In genomic region chr11:96390403-96390830, GRCh38 we compare ENCODE assay signal across 8 cellular contexts. TPM values are rescaled to one million over a fixed set of nuclear protein-coding genes. Genes with fewer than 3 reads are reported as not detected.
DNase-seq lines count a peak whose midpoint lies in the region; ATAC-seq and TF ChIP-seq lines count a peak whose summit lies in the region.

No MANE protein-coding gene starts in this region.

- no peak for DNase-seq in CD8-positive, alpha-beta memory T cell
- DNase-seq in colonic mucosa: no peak
- no peak for DNase-seq in mesendoderm
- no peak for DNase-seq in NCI-H69 (lab: John Stamatoyannopoulos, UW)
- DNase-seq in NCI-H1436 treated with DMSO at 0.1 percent for 48 hours (lab: John Stamatoyannopoulos, UW): no peak
- no peak for DNase-seq in NCI-H82 treated with DMSO at 0.1 percent for 48 hours (lab: John Stamatoyannopoulos, UW; ENCODE audit: unreplicated experiment)

- ATAC-seq in HG03039 (IDR thresholded peaks at IDR 0.05; ENCODE audit: unreplicated experiment): no peak

- H3K4me1 Mint-ChIP-seq in CD8-positive, alpha-beta memory T cell: peaks cover 35 to 63% (median 57%) of the 10 kb centered on the region in 3 donors

- peaks cover 0 to 2% (median 0%) of the 10 kb centered on the region in 5 donors for H3K9me3 Mint-ChIP-seq in CD8-positive, alpha-beta memory T cell

- peak overlapping the region; percentile 83 for H3K4me2 ChIP-seq in mesendoderm (ENCODE audit: low read length)

- H3K4ac ChIP-seq in mesendoderm (ENCODE audit: low read depth, low read length): no peak overlapping the region

- peaks cover 0 to 24% (median 2%) of the 10 kb centered on the region in 3 donors for H3K36me3 Mint-ChIP-seq in CD8-positive, alpha-beta memory T cell

- H2BK5ac ChIP-seq in mesendoderm (ENCODE audit: low read length): no peak overlapping the region

- peak overlapping the region; percentile 77 to 99 (median 94) for H3K27ac Mint-ChIP-seq in CD8-positive, alpha-beta memory T cell

- H3K4me3 Mint-ChIP-seq in CD8-positive, alpha-beta memory T cell: peak overlapping the region; percentile 90 to 98 (median 95)

- H2BK120ac ChIP-seq in mesendoderm (ENCODE audit: low read depth, low read length): no peak overlapping the region

- no peak overlapping the region for H4K8ac ChIP-seq in mesendoderm (ENCODE audit: low read depth, low read length)

- H3K27me3 ChIP-seq in CD8-positive, alpha-beta memory T cell (ENCODE audit: insufficient read depth, low read length, poor library complexity, severe bottlenecking): no peaks in the 10 kb centered on the region
- H3K27me3 ChIP-seq in colonic mucosa (no peaks in the 10 kb centered on the region), mesendoderm (ENCODE audit: insufficient read depth, low read length, poor library complexity) (no peaks in the 10 kb centered on the region)

- no peak overlapping the region for H4K5ac ChIP-seq in mesendoderm (ENCODE audit: low read length)

- H2AK5ac ChIP-seq in mesendoderm (ENCODE audit: low read length): no peak overlapping the region

- no peak for TF ChIP-seq CTCF in colonic mucosa (IDR thresholded peaks at IDR 0.05)

- peak overlapping the region; percentile 90 for H3K4me3 ChIP-seq in CD8-positive, alpha-beta memory T cell (ENCODE audit: low read length)
- peak overlapping the region; percentile 85 for H3K4me3 ChIP-seq in colonic mucosa
- peak overlapping the region; percentile 77 for H3K4me3 ChIP-seq in mesendoderm (ENCODE audit: low read length)

- H3K18ac ChIP-seq in mesendoderm (ENCODE audit: low read length): peak overlapping the region; percentile 42

- POLR2A ChIA-PET in CD8-positive, alpha-beta memory T cell (lab: Charles Lee): interaction anchor here (1.1 to 1.6 kb wide), 6 partner anchors 48 to 1417 kb away, joined by 3 to 19 read pairs (median 4); partner anchors contain the start of genes CEP57, CWC15, FAM76B and KDM4D

- H2BK15ac ChIP-seq in mesendoderm (replicated peaks; ENCODE audit: low read depth): no peak overlapping the region

- intact Hi-C loops in colonic mucosa (cut with DNase I): loop anchor here (10.0 kb wide), 1 partner anchor 546 kb away; no protein-coding TSS in a partner anchor

- peak overlapping the region; percentile 88 to 93 for H3K9ac ChIP-seq in colonic mucosa (ENCODE audit: low read depth in 2 of 2, low read length in 2 of 2)
- peak overlapping the region; percentile 87 for H3K9ac ChIP-seq in mesendoderm (ENCODE audit: low read length)

- no CpG with 5 or more reads among the region's 8 CpGs for WGBS in mesendoderm (ENCODE audit: extremely low coverage, insufficient coverage, low lambda C conversion rate)

- H3K79me2 ChIP-seq in mesendoderm (ENCODE audit: control insufficient read depth, insufficient read depth, low read length): peaks cover 1% of the 10 kb centered on the region

- no peaks in the 10 kb centered on the region for H3K9me3 ChIP-seq in CD8-positive, alpha-beta memory T cell (ENCODE audit: low read length)
- H3K9me3 ChIP-seq in KOPT-K1 (ENCODE audit: insufficient read depth, low read length, poor library complexity, severe bottlenecking) (no peaks in the 10 kb centered on the region), colonic mucosa (no peaks in the 10 kb centered on the region)

- H3K27me3 Mint-ChIP-seq in CD8-positive, alpha-beta memory T cell: no peaks in the 10 kb centered on the region

- H3K27ac ChIP-seq in CD8-positive, alpha-beta memory T cell (ENCODE audit: low read depth, low read length): peak overlapping the region; percentile 85
- peak overlapping the region; percentile 72 for H3K27ac ChIP-seq in KOPT-K1 (ENCODE audit: low read depth, low read length, poor library complexity, severe bottlenecking)
- H3K27ac ChIP-seq in colonic mucosa: peak overlapping the region; percentile 86
- H3K27ac ChIP-seq in mesendoderm (ENCODE audit: low read depth, low read length): no peak overlapping the region

- H3K79me1 ChIP-seq in mesendoderm (ENCODE audit: low read length): no peaks in the 10 kb centered on the region

- no peaks in the 10 kb centered on the region for H3K36me3 ChIP-seq in CD8-positive, alpha-beta memory T cell (ENCODE audit: insufficient read depth, low read length)
- H3K36me3 ChIP-seq in KOPT-K1 (ENCODE audit: insufficient read depth, low read length): peaks cover 6% of the 10 kb centered on the region; the same call in 1 of the 2 replicates
- H3K36me3 ChIP-seq in colonic mucosa: no peaks in the 10 kb centered on the region
- no peaks in the 10 kb centered on the region for H3K36me3 ChIP-seq in mesendoderm (ENCODE audit: control insufficient read depth, insufficient read depth, low read length)

- CTCF ChIA-PET in CD8-positive, alpha-beta memory T cell (lab: Charles Lee): interaction anchor here (1.2 to 2.1 kb wide), 3 partner anchors 47 to 541 kb away, joined by 4 to 24 read pairs (median 5); partner anchors contain the start of gene MAML2

- no peak overlapping the region for H3K23ac ChIP-seq in mesendoderm (ENCODE audit: low read length)

- H3K56ac ChIP-seq in mesendoderm (ENCODE audit: low read length): peak overlapping the region; percentile 90

- H3K4me1 ChIP-seq in CD8-positive, alpha-beta memory T cell (ENCODE audit: insufficient read depth, low read length): peaks cover 21% of the 10 kb centered on the region
- H3K4me1 ChIP-seq in colonic mucosa: no peaks in the 10 kb centered on the region
- H3K4me1 ChIP-seq in mesendoderm (ENCODE audit: control insufficient read depth, low read depth, low read length): no peaks in the 10 kb centered on the region

RNA-seq across cellular contexts. Expression of gene JRKL, which starts 0.6 kb away (rescaled TPM):
- total RNA-seq in CD8-positive, alpha-beta memory T cell: 10 to 100 TPM in 1 of 2 experiments, 1 to 10 TPM in 1; 9.7 to 10.4 TPM
- polyA plus RNA-seq in CD8-positive, alpha-beta memory T cell: 2.5 TPM
- total RNA-seq in colonic mucosa: 10 to 100 TPM in 1 of 2 donors, 1 to 10 TPM in 1; 8.0 to 10.9 TPM
- polyA plus RNA-seq in mesendoderm (2013, experiment 1 of 2): 3.3 TPM
- polyA plus RNA-seq in mesendoderm (2013, experiment 2 of 2): 3.2 TPM

RNA-seq across cellular contexts. Expression of gene CCDC82, which starts 0.7 kb away (rescaled TPM):
- total RNA-seq in CD8-positive, alpha-beta memory T cell: 10 to 100 TPM; 23.4 to 25.3 TPM
- 28.2 TPM for polyA plus RNA-seq in CD8-positive, alpha-beta memory T cell
- total RNA-seq in colonic mucosa: 10 to 100 TPM; 11.6 to 20.4 TPM
- 24.0 TPM for polyA plus RNA-seq in mesendoderm (2013, experiment 1 of 2)
- 23.1 TPM for polyA plus RNA-seq in mesendoderm (2013, experiment 2 of 2)

RNA-seq across cellular contexts. Expression of gene MAML2, which starts 47.4 kb away (rescaled TPM):
- 10 to 100 TPM; 15.6 to 15.9 TPM for total RNA-seq in CD8-positive, alpha-beta memory T cell
- polyA plus RNA-seq in CD8-positive, alpha-beta memory T cell: 11.1 TPM
- total RNA-seq in colonic mucosa: 10 to 100 TPM; 10.4 to 11.0 TPM
- 2.9 TPM for polyA plus RNA-seq in mesendoderm (2013, experiment 1 of 2)
- 3.1 TPM for polyA plus RNA-seq in mesendoderm (2013, experiment 2 of 2)
